ENCODE assay signal across 1 cellular context in the genomic region with DNA sequence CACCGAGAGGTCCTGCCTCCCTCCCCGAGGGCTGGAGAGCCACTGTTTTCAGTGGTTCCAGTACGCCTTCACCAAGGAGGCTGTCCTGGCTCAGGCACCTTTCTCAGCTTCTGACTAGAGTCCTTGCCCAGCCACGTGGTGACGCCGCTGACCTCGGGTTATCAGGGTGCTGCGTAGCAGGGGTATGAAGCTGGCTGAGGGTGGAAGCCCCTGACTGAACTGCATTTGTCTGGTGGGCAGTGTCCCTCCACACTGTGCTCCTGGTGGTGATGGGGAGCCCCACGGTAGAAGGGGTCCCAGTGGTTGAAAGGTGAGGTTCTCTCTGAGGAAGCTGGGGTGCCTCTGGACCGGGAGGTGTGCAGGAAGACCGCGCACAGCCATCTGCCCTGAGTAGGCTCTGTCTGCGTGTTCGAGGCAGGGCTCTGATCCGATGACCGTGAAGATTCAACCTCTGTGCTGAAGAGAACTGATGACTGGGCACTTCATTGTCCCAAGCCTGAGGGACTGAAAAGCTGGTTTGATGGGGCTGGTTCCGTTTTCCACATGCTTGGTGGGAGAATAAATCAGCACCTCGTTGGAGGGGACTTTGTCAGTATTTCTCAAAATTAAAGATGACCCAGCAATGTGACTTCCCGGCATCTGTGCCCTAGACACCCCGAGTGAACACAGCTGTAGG.
TF ChIP-seq lines count a peak whose summit lies in the region.

No MANE protein-coding gene starts in this region.

TF ChIP-seq in H1, 55 proteins besides CTCF, POLR2A, EP300 and RAD21:
- 0 out of 2 replicates have a peak, but pooled peaks have one; percentile 65 for TF ChIP-seq GABPA (IDR thresholded peaks at IDR 0.05; ENCODE audit: borderline replicate concordance, insufficient read depth, low read length)
- TF ChIP-seq, protein P1, sequence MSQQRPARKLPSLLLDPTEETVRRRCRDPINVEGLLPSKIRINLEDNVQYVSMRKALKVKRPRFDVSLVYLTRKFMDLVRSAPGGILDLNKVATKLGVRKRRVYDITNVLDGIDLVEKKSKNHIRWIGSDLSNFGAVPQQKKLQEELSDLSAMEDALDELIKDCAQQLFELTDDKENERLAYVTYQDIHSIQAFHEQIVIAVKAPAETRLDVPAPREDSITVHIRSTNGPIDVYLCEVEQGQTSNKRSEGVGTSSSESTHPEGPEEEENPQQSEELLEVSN (IDR thresholded peaks at IDR 0.05), result no peak
